In the genomic region with DNA sequence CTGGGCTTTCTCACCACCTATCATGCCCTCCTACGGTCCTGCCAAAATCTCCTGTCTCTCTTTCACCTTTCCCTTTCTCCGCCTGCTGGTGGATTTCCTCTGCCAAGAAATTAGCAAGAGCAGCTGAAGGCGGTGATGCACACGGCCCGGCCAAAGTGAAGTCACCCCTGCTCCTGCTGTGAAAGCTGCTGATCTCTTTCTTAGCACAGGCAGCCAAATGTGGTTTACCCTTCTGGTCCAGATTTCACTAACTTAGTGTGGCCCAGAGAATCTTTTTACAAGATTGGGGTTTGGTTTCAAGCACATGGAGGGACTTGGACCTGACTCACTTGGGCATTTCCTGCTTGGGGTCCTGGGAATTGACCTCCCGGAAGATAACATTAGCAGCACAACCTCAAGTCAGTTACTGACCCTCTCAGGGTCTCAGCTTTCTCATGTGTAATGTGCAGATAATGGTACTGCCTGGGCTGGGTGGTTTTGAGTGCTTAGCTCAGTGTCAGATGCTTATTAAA, we compare ENCODE assay signal across 8 cellular contexts.
DNase-seq lines count a peak whose midpoint lies in the region; ATAC-seq and TF ChIP-seq lines count a peak whose summit lies in the region.

No MANE protein-coding gene starts in this region.

- H3K4me1 Mint-ChIP-seq in central memory CD8-positive, alpha-beta T cell, result peaks cover 32% of the 10 kb centered on the region

- H3K36me3 ChIP-seq in tibial artery, result peaks cover 0 to 7% (median 0%) of the 10 kb centered on the region in 3 donors

- H3K4me3 Mint-ChIP-seq in central memory CD8-positive, alpha-beta T cell, result no peak overlapping the region

- H3K27me3 ChIP-seq in tibial artery, result no peaks in the 10 kb centered on the region

- TF ChIP-seq CTCF in AG04449 (IDR thresholded peaks at IDR 0.05; ENCODE audit: insufficient read depth, low read length, missing control alignments) (peak; percentile 31), tibial artery (IDR thresholded peaks at IDR 0.05) (peak; percentile 17 to 33)

- no peak overlapping the region for H3K4me3 ChIP-seq in AG04449 (ENCODE audit: low read depth, low read length)
- no peak overlapping the region for H3K4me3 ChIP-seq in tibial artery

- no peaks in the 10 kb centered on the region for H3K9me3 Mint-ChIP-seq in central memory CD8-positive, alpha-beta T cell

- H3K27ac ChIP-seq in tibial artery, result peak overlapping the region in 1 of 2 donors; percentile 46

- H3K27me3 Mint-ChIP-seq in central memory CD8-positive, alpha-beta T cell, result no peaks in the 10 kb centered on the region

- peak; percentile 50 for ATAC-seq in GM19025 (IDR thresholded peaks at IDR 0.05; ENCODE audit: low read depth, unreplicated experiment)
- no peak for ATAC-seq in central memory CD8-positive, alpha-beta T cell (replicated peaks; ENCODE audit: extremely low read depth, poor library complexity, severe bottlenecking)
- no peak for ATAC-seq in HG02884 (IDR thresholded peaks at IDR 0.05; ENCODE audit: unreplicated experiment)

- POLR2A ChIA-PET in AG04449 (lab: Yijun Ruan, JAX), result interaction anchor here (1.3 kb wide), 1 partner anchor 22 kb away, joined by 5 read pairs; no protein-coding TSS in a partner anchor

- peaks cover 4 to 38% (median 22%) of the 10 kb centered on the region in 4 donors for H3K4me1 ChIP-seq in tibial artery

- intact Hi-C loops in tibial artery (cut with DNase I; ENCODE audit: low total_unique reads), result no loop called here

- CTCF ChIA-PET in AG04449 (lab: Yijun Ruan, JAX), result interaction anchor here (0.7 to 1.7 kb wide), 4 partner anchors 8 to 137 kb away, joined by 3 to 8 read pairs (median 3); no protein-coding TSS in a partner anchor

- H3K9me3 ChIP-seq in tibial artery, result no peaks in the 10 kb centered on the region

- DNase-seq in AG04449 (ENCODE audit: low read depth, low spot score), result no peak
- peak; percentile 93 for DNase-seq in NCI-H226
- DNase-seq in central memory CD8-positive, alpha-beta T cell (ENCODE audit: low spot score in 2 of 2), result no peak
- peak; percentile 60 for DNase-seq in medulla oblongata (ENCODE audit: extremely low spot score)
- DNase-seq in tibial artery, result peak; percentile 67 to 77
- DNase-seq in GM19238 (ENCODE audit: insufficient read length, low spot score), result no peak

- peak overlapping the region; percentile 16 for H3K27ac Mint-ChIP-seq in central memory CD8-positive, alpha-beta T cell (ENCODE audit: low read depth)

- H3K36me3 Mint-ChIP-seq in central memory CD8-positive, alpha-beta T cell (ENCODE audit: insufficient read depth), result peaks cover 5% of the 10 kb centered on the region

Comparison
In these comparisons a context has a peak if more than half of its experiments do, and no peak if none do; other contexts are left out.
1. DNase-seq: peak in NCI-H226 (single experiment), medulla oblongata (single experiment) and tibial artery (2 of 2); none in AG04449 (single experiment), central memory CD8-positive, alpha-beta T cell (0 of 2) and GM19238 (single experiment).